12 cellular contexts compared by ENCODE assay signal in the genomic region with DNA sequence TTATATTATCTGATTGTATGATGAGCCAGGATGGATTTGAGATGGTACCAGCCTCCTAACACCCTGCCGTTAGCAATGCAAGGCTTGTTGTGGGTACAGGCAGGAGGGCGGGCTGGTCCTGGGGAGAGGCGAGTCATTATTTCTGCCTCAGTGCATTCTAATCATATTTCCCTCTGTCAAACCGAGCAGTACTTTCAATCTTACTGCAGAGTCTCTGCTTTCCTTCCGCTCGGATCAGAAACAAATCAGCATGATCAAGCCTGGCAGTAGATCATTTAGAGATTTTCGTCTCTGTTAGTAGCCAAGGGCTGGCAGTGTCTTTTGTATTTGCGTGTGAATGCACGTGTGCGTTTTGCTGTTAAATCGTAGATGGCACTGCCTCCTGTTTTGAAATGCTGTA.
DNase-seq lines count a peak whose midpoint lies in the region; ATAC-seq and TF ChIP-seq lines count a peak whose summit lies in the region.
"Had no signal": no experiment of that assay in that cellular context is flagged by ENCODE, and none has a peak within 500 bp of the region (broad histone marks: within the 10 kb centered on the region; RNA-seq: fewer than 3 reads in every experiment).

No MANE protein-coding gene starts in this region.

- no peak overlapping the region for H3K4ac ChIP-seq in H9 (ENCODE audit: low read depth, low read length)

- no peaks in the 10 kb centered on the region for H3K79me1 ChIP-seq in H9 (ENCODE audit: insufficient read depth, low read depth, low read length, poor library complexity, severe bottlenecking)

- TF ChIP-seq CTCF in activated B cell treated with CpG ODN at 0.5 μM for 24 hours (IDR thresholded peaks at IDR 0.05) (no peak), thoracic aorta (IDR thresholded peaks at IDR 0.05) (no peak), H9 (conservative IDR thresholded peaks at IDR 0.05) (no peak)

- no peak for DNase-seq in activated B cell treated with CpG ODN at 0.5 μM for 24 hours
- no peak for DNase-seq in thoracic aorta (ENCODE audit: low spot score)
- no peak for DNase-seq in H9
- DNase-seq in ecto neural progenitor cell (ENCODE audit: low spot score): no peak
- no peak for DNase-seq in MG63
- DNase-seq: central memory CD4-positive, alpha-beta T cell; DMS79 treated with DMSO at 0.1 percent for 48 hours; left cardiac atrium; NCI-H1092 treated with DMSO at 0.1 percent for 48 hours had no signal

- H3K27ac ChIP-seq in thoracic aorta: no peak overlapping the region
- H3K27ac ChIP-seq in H9 (ENCODE audit: insufficient read length, low read depth, low read length): no peak overlapping the region
- H3K27ac ChIP-seq: neutrophil had no signal

- no peaks in the 10 kb centered on the region for H4K20me1 ChIP-seq in H9 (ENCODE audit: control insufficient read depth, insufficient read depth, insufficient read length)

- H4K8ac ChIP-seq in H9 (replicated peaks; ENCODE audit: insufficient read length, low read depth, low read length): no peak overlapping the region

- H3K79me2 ChIP-seq in H9 (ENCODE audit: insufficient read depth, low read length): no peaks in the 10 kb centered on the region

- H2AK5ac ChIP-seq in H9 (ENCODE audit: insufficient read length, low read length): no peak overlapping the region

- H2BK5ac ChIP-seq in H9 (ENCODE audit: insufficient read length, low read length): no peak overlapping the region

- H3K9me3 Mint-ChIP-seq in activated B cell treated with CpG ODN at 0.5 μM for 24 hours (peaks cover 1% of the 10 kb centered on the region), H9 (peaks cover 11 to 20% of the 10 kb centered on the region in 2 experiments)

- no peak overlapping the region for H3K23ac ChIP-seq in H9 (ENCODE audit: insufficient read length, low read depth, low read length)

- H3K4me1 ChIP-seq in thoracic aorta (ENCODE audit: control insufficient read depth in 1 of 2, low read depth in 2 of 2) (no peaks in the 10 kb centered on the region), H9 (ENCODE audit: insufficient read depth, low read length) (peaks cover 5% of the 10 kb centered on the region; the same call in 1 of the 2 replicates)

- H3K36me3 Mint-ChIP-seq in activated B cell treated with CpG ODN at 0.5 μM for 24 hours (ENCODE audit: low read depth) (no peaks in the 10 kb centered on the region), H9 (ENCODE audit: insufficient read depth in 1 of 3, low read depth in 3 of 3) (peaks cover 3 to 10% (median 5%) of the 10 kb centered on the region in 3 experiments; a peak in 6 of 7 replicates)

- H3K14ac ChIP-seq in H9 (ENCODE audit: insufficient read depth, low read length): no peak overlapping the region

- H3K23me2 ChIP-seq in H9 (ENCODE audit: insufficient read length, low read depth, low read length, poor library complexity, severe bottlenecking): no peaks in the 10 kb centered on the region

- H3K4me2 ChIP-seq in H9 (ENCODE audit: insufficient read depth, insufficient read length, low read length): no peak overlapping the region

- no peaks in the 10 kb centered on the region for H3K27me3 Mint-ChIP-seq in activated B cell treated with CpG ODN at 0.5 μM for 24 hours
- peaks cover 3% of the 10 kb centered on the region; the same call in 1 of the 2 replicates for H3K27me3 Mint-ChIP-seq in H9 (ENCODE audit: low read depth)

- H2BK15ac ChIP-seq in H9 (ENCODE audit: low read depth, low read length): no peak overlapping the region

- ATAC-seq in GM19351 (IDR thresholded peaks at IDR 0.05; ENCODE audit: unreplicated experiment) (peak; percentile 82), HG02870 (IDR thresholded peaks at IDR 0.05; ENCODE audit: unreplicated experiment) (peak; percentile 92), activated B cell treated with CpG ODN at 0.5 μM for 24 hours (ENCODE audit: low read depth) (peak; percentile 47), thoracic aorta (ENCODE audit: insufficient number of reproducible peaks, low FRiP score, low read depth) (no peak)

- intact Hi-C loops in activated B cell treated with CpG ODN at 0.5 μM for 24 hours (cut with micrococcal nuclease): no loop called here

- H3K56ac ChIP-seq in H9 (ENCODE audit: insufficient read length, low read depth, low read length): no peak overlapping the region

- H2BK20ac ChIP-seq in H9 (ENCODE audit: low read depth, low read length, poor library complexity, severe bottlenecking): no peak overlapping the region

- no peak overlapping the region for H3T11ph ChIP-seq in H9 (ENCODE audit: low read length)

- no peaks in the 10 kb centered on the region for H3K27me3 ChIP-seq in thoracic aorta (replicated peaks; ENCODE audit: insufficient read depth)
- H3K27me3 ChIP-seq in H9 (ENCODE audit: insufficient read depth, low read length): no peaks in the 10 kb centered on the region
- H3K27me3 ChIP-seq in MG63: no peaks in the 10 kb centered on the region
- H3K27me3 ChIP-seq: neutrophil had no signal

- H2BK120ac ChIP-seq in H9 (ENCODE audit: low read depth, low read length, poor library complexity, severe bottlenecking): no peak overlapping the region

- H3K4me1 Mint-ChIP-seq in activated B cell treated with CpG ODN at 0.5 μM for 24 hours (peaks cover 18% of the 10 kb centered on the region), H9 (peaks cover 23% of the 10 kb centered on the region in 2 experiments)

- H3K4me3 ChIP-seq in thoracic aorta (peak overlapping the region; percentile 62), MG63 (no peak overlapping the region)

- H4K91ac ChIP-seq in H9 (ENCODE audit: insufficient read length, low read depth, low read length): no peak overlapping the region

- POLR2A ChIA-PET in activated B cell treated with CpG ODN at 0.5 μM for 24 hours (lab: Charles Lee): no interaction called here

- no peak overlapping the region for H3K18ac ChIP-seq in H9 (ENCODE audit: insufficient read length, low read depth, low read length)

- no peaks in the 10 kb centered on the region for H3K36me3 ChIP-seq in thoracic aorta
- no peaks in the 10 kb centered on the region for H3K36me3 ChIP-seq in MG63
- H3K36me3 ChIP-seq: neutrophil had no signal

- CTCF ChIA-PET in activated B cell treated with CpG ODN at 0.5 μM for 24 hours (lab: Charles Lee): no interaction called here

- H3K4me3 Mint-ChIP-seq in activated B cell treated with CpG ODN at 0.5 μM for 24 hours: peak overlapping the region; percentile 17
- H3K4me3 Mint-ChIP-seq in H9: no peak overlapping the region

- H3K9me3 ChIP-seq in thoracic aorta (no peaks in the 10 kb centered on the region), H9 (ENCODE audit: control insufficient read depth, low read depth, low read length) (no peaks in the 10 kb centered on the region), MG63 (no peaks in the 10 kb centered on the region)
- H3K9me3 ChIP-seq: neutrophil had no signal

- no peak overlapping the region for H4K5ac ChIP-seq in H9 (ENCODE audit: insufficient read length, low read depth, low read length)

- no peak overlapping the region for H2AFZ ChIP-seq in H9 (ENCODE audit: low read length)

- no CpG with 5 or more reads among the region's 11 CpGs for WGBS in H9 (ENCODE audit: extremely low coverage, insufficient read length, low lambda C conversion rate)

- H3K9ac ChIP-seq in H9 (ENCODE audit: extremely low read depth, insufficient read length, low read length): no peak overlapping the region

- H3K27ac Mint-ChIP-seq in activated B cell treated with CpG ODN at 0.5 μM for 24 hours (no peak overlapping the region), H9 (no peak overlapping the region)

- H2BK12ac ChIP-seq in H9 (ENCODE audit: insufficient read length, low read depth, low read length): no peak overlapping the region
